In genomic region chr17:40417609-40418427, GRCh38 we compare ENCODE assay signal across 8 cellular contexts. TPM values are rescaled to one million over a fixed set of nuclear protein-coding genes. Genes with fewer than 3 reads are reported as not detected.
DNase-seq lines count a peak whose midpoint lies in the region; ATAC-seq, FAIRE-seq and TF ChIP-seq lines count a peak whose summit lies in the region.

A gene with protein sequence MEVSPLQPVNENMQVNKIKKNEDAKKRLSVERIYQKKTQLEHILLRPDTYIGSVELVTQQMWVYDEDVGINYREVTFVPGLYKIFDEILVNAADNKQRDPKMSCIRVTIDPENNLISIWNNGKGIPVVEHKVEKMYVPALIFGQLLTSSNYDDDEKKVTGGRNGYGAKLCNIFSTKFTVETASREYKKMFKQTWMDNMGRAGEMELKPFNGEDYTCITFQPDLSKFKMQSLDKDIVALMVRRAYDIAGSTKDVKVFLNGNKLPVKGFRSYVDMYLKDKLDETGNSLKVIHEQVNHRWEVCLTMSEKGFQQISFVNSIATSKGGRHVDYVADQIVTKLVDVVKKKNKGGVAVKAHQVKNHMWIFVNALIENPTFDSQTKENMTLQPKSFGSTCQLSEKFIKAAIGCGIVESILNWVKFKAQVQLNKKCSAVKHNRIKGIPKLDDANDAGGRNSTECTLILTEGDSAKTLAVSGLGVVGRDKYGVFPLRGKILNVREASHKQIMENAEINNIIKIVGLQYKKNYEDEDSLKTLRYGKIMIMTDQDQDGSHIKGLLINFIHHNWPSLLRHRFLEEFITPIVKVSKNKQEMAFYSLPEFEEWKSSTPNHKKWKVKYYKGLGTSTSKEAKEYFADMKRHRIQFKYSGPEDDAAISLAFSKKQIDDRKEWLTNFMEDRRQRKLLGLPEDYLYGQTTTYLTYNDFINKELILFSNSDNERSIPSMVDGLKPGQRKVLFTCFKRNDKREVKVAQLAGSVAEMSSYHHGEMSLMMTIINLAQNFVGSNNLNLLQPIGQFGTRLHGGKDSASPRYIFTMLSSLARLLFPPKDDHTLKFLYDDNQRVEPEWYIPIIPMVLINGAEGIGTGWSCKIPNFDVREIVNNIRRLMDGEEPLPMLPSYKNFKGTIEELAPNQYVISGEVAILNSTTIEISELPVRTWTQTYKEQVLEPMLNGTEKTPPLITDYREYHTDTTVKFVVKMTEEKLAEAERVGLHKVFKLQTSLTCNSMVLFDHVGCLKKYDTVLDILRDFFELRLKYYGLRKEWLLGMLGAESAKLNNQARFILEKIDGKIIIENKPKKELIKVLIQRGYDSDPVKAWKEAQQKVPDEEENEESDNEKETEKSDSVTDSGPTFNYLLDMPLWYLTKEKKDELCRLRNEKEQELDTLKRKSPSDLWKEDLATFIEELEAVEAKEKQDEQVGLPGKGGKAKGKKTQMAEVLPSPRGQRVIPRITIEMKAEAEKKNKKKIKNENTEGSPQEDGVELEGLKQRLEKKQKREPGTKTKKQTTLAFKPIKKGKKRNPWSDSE (N-terminal part only) (minus strand): TSS chr17:40417896. CDS start chr17:40417791, 105 bp downstream.

- TF ChIP-seq CTCF in Caco-2 (IDR thresholded peaks at IDR 0.05; ENCODE audit: insufficient read depth in 1 of 2, low read depth in 1 of 2, low read length in 1 of 2, severe bottlenecking in 1 of 2, unreplicated experiment in 1 of 2) (no peak), H1 (IDR thresholded peaks at IDR 0.05; ENCODE audit: control extremely low read depth in 1 of 3, insufficient read depth in 1 of 3, low read depth in 1 of 3, low read length in 3 of 3) (no peak)

- BruUV-seq in Caco-2 (replicated peaks; lab: Mats Ljungman, UMichigan): TSS peak; percentile 94

- H2BK5ac ChIP-seq in H1 (ENCODE audit: low read depth, low read length): peak within 1 kb of the TSS; percentile 66

- no peaks in the 10 kb centered on the region for H3K4me1 Mint-ChIP-seq in Caco-2 (ENCODE audit: low read depth, unreplicated experiment)
- H3K4me1 Mint-ChIP-seq in memory B cell: no peaks in the 10 kb centered on the region

- H2BK20ac ChIP-seq in H1 (ENCODE audit: low read length): 0 out of 2 replicates have a peak within 1 kb of the TSS, but pooled peaks have one; percentile 93

- peak within 1 kb of the TSS; percentile 31; the same call in 1 of the 2 replicates for H4K8ac ChIP-seq in H1 (ENCODE audit: extremely low read depth, insufficient read depth, low read length)

- H3K27ac ChIP-seq in H1 (ENCODE audit: low read depth, low read length): peak within 1 kb of the TSS; percentile 55; the same call in 1 of the 2 replicates

- H3K4ac ChIP-seq in H1 (replicated peaks; ENCODE audit: insufficient read length, low read depth, low read length): peak within 1 kb of the TSS; percentile 50

- H3K36me3 Mint-ChIP-seq in Caco-2 (ENCODE audit: insufficient read depth, unreplicated experiment): peaks cover 43% of the 10 kb centered on the region
- no peaks in the 10 kb centered on the region for H3K36me3 Mint-ChIP-seq in memory B cell

- TF ChIP-seq POLR2A in H1 (IDR thresholded peaks at IDR 0.05; ENCODE audit: control extremely low read depth in 1 of 2, low read depth in 2 of 2, low read length in 2 of 2): 0 out of 3 replicates have a peak, but pooled peaks of 1 of the 2 experiments have one; percentile 53

- TF ChIP-seq EP300 in H1 (IDR thresholded peaks at IDR 0.05; ENCODE audit: borderline replicate concordance in 1 of 2, low read depth in 2 of 2, low read length in 2 of 2): no peak

- no peaks in the 10 kb centered on the region for H3K27me3 ChIP-seq in Caco-2 (replicated peaks; ENCODE audit: control insufficient read depth, insufficient read depth, low read length)
- H3K27me3 ChIP-seq in H1 (replicated peaks in 1 of 4; ENCODE audit: control insufficient read depth in 3 of 4, extremely low read depth in 1 of 4, insufficient read depth in 3 of 4, low read length in 3 of 4): no peaks in the 10 kb centered on the region

- POLR2A ChIA-PET in Caco-2 (lab: Charles Lee): interaction anchor here (0.6 to 1.6 kb wide), 13 partner anchors 14 to 1272 kb away, joined by 3 to 16 read pairs (median 3); partner anchors contain the start of genes CDC6, NR1D1 and WIPF2
- POLR2A ChIA-PET in activated CD8-positive, alpha-beta memory T cell treated with anti-CD3 and anti-CD28 coated beads for 36 hours (lab: Charles Lee): interaction anchor here (0.6 to 1.2 kb wide), 7 partner anchors 9 to 199 kb away, joined by 3 to 4 read pairs (median 3); no protein-coding TSS in a partner anchor
- POLR2A ChIA-PET in H1 (lab: Charles Lee; ENCODE audit: partially characterized antibody): interaction anchor here (0.5 to 2.4 kb wide), 20 partner anchors 9 to 1084 kb away, joined by 3 to 11 read pairs (median 4); partner anchors contain the start of gene IGFBP4

- H3K4me1 ChIP-seq in Caco-2: peaks cover 16% of the 10 kb centered on the region; the same call in 1 of the 2 replicates
- H3K4me1 ChIP-seq in H1 (replicated peaks in 1 of 4; ENCODE audit: control insufficient read depth in 3 of 4, insufficient read depth in 4 of 4, low read length in 3 of 4): peaks cover 2 to 10% (median 6%) of the 10 kb centered on the region in 4 experiments

- H4K5ac ChIP-seq in H1 (ENCODE audit: insufficient read length, low read depth, low read length): peak within 1 kb of the TSS; percentile 56

- H3K27ac Mint-ChIP-seq in Caco-2 (ENCODE audit: unreplicated experiment): peak within 1 kb of the TSS; percentile 99
- peak within 1 kb of the TSS; percentile 76 for H3K27ac Mint-ChIP-seq in memory B cell

- peak within 1 kb of the TSS; percentile 99 for H3K4me3 Mint-ChIP-seq in Caco-2 (ENCODE audit: unreplicated experiment)
- H3K4me3 Mint-ChIP-seq in memory B cell: peak within 1 kb of the TSS; percentile 96

- peak; percentile 95 for FAIRE-seq in HTR-8/SVneo (lab: Jason Lieb, UNC)
- FAIRE-seq in H1 (lab: Jason Lieb, UNC): peak; percentile 87

- peaks cover 3 to 5% of the 10 kb centered on the region in 2 experiments for H4K20me1 ChIP-seq in H1 (replicated peaks in 1 of 2; ENCODE audit: control insufficient read depth in 1 of 2, insufficient read depth in 2 of 2, low read length in 2 of 2)

- ATAC-seq in GM21381 (IDR thresholded peaks at IDR 0.05; ENCODE audit: unreplicated experiment) (peak; percentile 95), memory B cell (ENCODE audit: low read depth) (peak; percentile 99)

- peaks cover 0 to 31% of the 10 kb centered on the region in 2 experiments; a peak in 2 of 4 replicates for H3K79me2 ChIP-seq in H1 (ENCODE audit: control insufficient read depth in 1 of 2, insufficient read depth in 2 of 2, low read length in 2 of 2)

- H3K14ac ChIP-seq in H1 (ENCODE audit: insufficient read length): no peak within 1 kb of the TSS

- no peak within 1 kb of the TSS for H2AK5ac ChIP-seq in H1 (ENCODE audit: low read depth, low read length)

- H3K23ac ChIP-seq in H1 (ENCODE audit: insufficient read length): no peak within 1 kb of the TSS

- CTCF ChIA-PET in Caco-2 (lab: Charles Lee) (interaction anchor here (0.6 to 2.0 kb wide), 20 partner anchors 9 to 1270 kb away, joined by 3 to 34 read pairs (median 4); partner anchors contain the start of genes EIF1, IGFBP4 and WIPF2), H1 (lab: Charles Lee; ENCODE audit: partially characterized antibody) (interaction anchor here (0.8 to 5.8 kb wide), 19 partner anchors 8 to 142 kb away, joined by 3 to 32 read pairs (median 4); no protein-coding TSS in a partner anchor)
- CTCF ChIA-PET in activated CD8-positive, alpha-beta memory T cell treated with anti-CD3 and anti-CD28 coated beads for 36 hours (lab: Charles Lee): interaction anchor here (0.9 to 2.4 kb wide), 12 partner anchors 9 to 122 kb away, joined by 3 to 22 read pairs (median 4); no protein-coding TSS in a partner anchor

- no peaks in the 10 kb centered on the region for H3K9me3 ChIP-seq in Caco-2
- H3K9me3 ChIP-seq in H1 (ENCODE audit: insufficient read depth in 2 of 2, low read depth in 1 of 2, low read length in 1 of 2): no peaks in the 10 kb centered on the region

- no peaks in the 10 kb centered on the region for H3K9me3 Mint-ChIP-seq in Caco-2 (ENCODE audit: unreplicated experiment)
- H3K9me3 Mint-ChIP-seq in memory B cell: no peaks in the 10 kb centered on the region

- peak within 1 kb of the TSS; percentile 61 to 84 (median 69) for H3K9ac ChIP-seq in H1 (replicated peaks in 1 of 4; ENCODE audit: extremely low read depth in 1 of 4, low read depth in 3 of 4, low read length in 3 of 4)

- H3K23me2 ChIP-seq in H1 (ENCODE audit: low read depth, low read length): peaks cover 5% of the 10 kb centered on the region

- WGBS in H1 (ENCODE audit: extremely low coverage in 1 of 2, insufficient coverage in 1 of 2, insufficient read length in 1 of 2, insufficient replicate concordance in 2 of 2, low coverage in 1 of 2, low lambda C conversion rate in 2 of 2, missing lambda C conversion rate in 1 of 2), 2 experiments: 2% methylated on average over 49 of the region's 49 CpGs; no CpG with 5 or more reads in 1 of the 2 experiments

- TF ChIP-seq RAD21 in H1 (IDR thresholded peaks at IDR 0.05 in 1 of 2, conservative IDR thresholded peaks at IDR 0.05 in 1 of 2; ENCODE audit: low read depth in 2 of 2, low read length in 2 of 2): no peak

- H2BK15ac ChIP-seq in H1 (ENCODE audit: low read length): 0 out of 2 replicates have a peak within 1 kb of the TSS, but pooled peaks have one; percentile 81

- H2BK120ac ChIP-seq in H1 (replicated peaks; ENCODE audit: low read depth, low read length): no peak within 1 kb of the TSS

- peak within 1 kb of the TSS; percentile 21 for H3K56ac ChIP-seq in H1 (replicated peaks; ENCODE audit: insufficient read length, low read depth, low read length)

- no peaks in the 10 kb centered on the region for H3K27me3 Mint-ChIP-seq in Caco-2 (ENCODE audit: insufficient read depth, unreplicated experiment)
- no peaks in the 10 kb centered on the region for H3K27me3 Mint-ChIP-seq in memory B cell

- no peaks in the 10 kb centered on the region for H3K36me3 ChIP-seq in Caco-2 (ENCODE audit: control insufficient read depth, insufficient read depth, low read length)
- peaks cover 4 to 36% (median 22%) of the 10 kb centered on the region in 4 experiments for H3K36me3 ChIP-seq in H1 (ENCODE audit: control insufficient read depth in 2 of 4, insufficient read depth in 4 of 4, low read length in 3 of 4)

- H4K91ac ChIP-seq in H1 (replicated peaks; ENCODE audit: insufficient read length, low read length): peak within 1 kb of the TSS; percentile 50

- DNase-seq in Caco-2: peak; percentile 99 to 100
- DNase-seq in HTR-8/SVneo (ENCODE audit: insufficient read length, low spot score): peak; percentile 100
- peak; percentile 99 for DNase-seq in NOMO-1 treated with DMSO at 0.1 percent for 48 hours (lab: John Stamatoyannopoulos, UW; ENCODE audit: unreplicated experiment)
- DNase-seq in H1 (ENCODE audit: low read depth in 1 of 2, low spot score in 2 of 2): peak; percentile 98 to 99
- DNase-seq in memory B cell (ENCODE audit: low spot score in 2 of 2): peak; percentile 99 to 100
- peak; percentile 93 for DNase-seq in stimulated activated CD8-positive, alpha-beta memory T cell treated with anti-CD3 and anti-CD28 coated beads, Interleukin-12 subunit alpha, Interleukin-12 subunit beta, amount 100 ng/mL, for 1 hour (ENCODE audit: low read depth)

- peak within 1 kb of the TSS; percentile 78 for H3K18ac ChIP-seq in H1 (ENCODE audit: extremely low read depth, low read length)

- 0 out of 2 replicates have a peak within 1 kb of the TSS, but pooled peaks have one; percentile 60 for H2BK12ac ChIP-seq in H1 (ENCODE audit: low read depth, low read length)

- peak within 1 kb of the TSS; percentile 80 to 83 for H3K4me2 ChIP-seq in H1 (ENCODE audit: insufficient read depth in 1 of 2, low read depth in 2 of 2, low read length in 2 of 2)

- H3K79me1 ChIP-seq in H1 (ENCODE audit: low read depth, low read length): no peaks in the 10 kb centered on the region

- peak within 1 kb of the TSS; percentile 54; the same call in 1 of the 2 replicates for H2AFZ ChIP-seq in H1 (ENCODE audit: low read length)

- peak within 1 kb of the TSS; percentile 89 for H3K4me3 ChIP-seq in Caco-2 (ENCODE audit: low read depth, low read length)
- H3K4me3 ChIP-seq in H1 (ENCODE audit: extremely low read depth in 1 of 4, insufficient read depth in 2 of 4, low read depth in 3 of 4, low read length in 4 of 4): peak within 1 kb of the TSS; percentile 81 to 97 (median 95)

- intact Hi-C loops in Caco-2 (cut with micrococcal nuclease; ENCODE audit: unreplicated experiment): loop anchor here (2.0 kb wide), 1 partner anchor 55 kb away; no protein-coding TSS in a partner anchor

RNA-seq across cellular contexts. Expression of the gene that starts here (rescaled TPM):
- total RNA-seq in Caco-2 (2022): 226 and 237 TPM in 2 replicates
- 100 to 1,000 TPM; 159 to 160 TPM for total RNA-seq in activated CD8-positive, alpha-beta memory T cell treated with anti-CD3 and anti-CD28 coated beads for 36 hours
- 276 and 291 TPM in 2 replicates for total RNA-seq in H1 (2021; fragmentation: NEBNext Ultra II Directional; extraction: Animal tissue kit (Norgen Biotek cat#: 25700))
- polyA plus RNA-seq in H1 (2011; rRNA removed): 40.6 and 83.1 TPM in 2 replicates
- 99.6 TPM for polyA plus RNA-seq in H1 (2011; cell fraction: cytosol; rRNA removed)
- polyA plus RNA-seq in H1 (2011; cell fraction: nucleus; rRNA removed): 30.5 TPM
- 83.9 to 176 TPM (median 103 TPM) in 4 replicates for polyA plus RNA-seq in H1 (2012, experiment 1 of 2)
- 14.8 TPM for polyA plus RNA-seq in H1 (2012, experiment 2 of 2)
- 148 TPM for polyA plus RNA-seq in H1 (2013, experiment 1 of 2)
- polyA plus RNA-seq in H1 (2013, experiment 2 of 2): 143 TPM
- 77.8 and 118 TPM in 2 replicates for polyA minus RNA-seq in H1 (2011; rRNA and poly(A)+ RNA removed)
- 70.7 TPM for polyA minus RNA-seq in H1 (2011; cell fraction: cytosol; rRNA and poly(A)+ RNA removed)
- 82.3 TPM for polyA minus RNA-seq in H1 (2011; cell fraction: nucleus; rRNA and poly(A)+ RNA removed)

Comparison
In these comparisons a context has a peak if more than half of its experiments do, and no peak if none do; other contexts are left out.
1. Peak in every context shown above with its lines: DNase-seq, ATAC-seq, H3K4me3 ChIP-seq and H3K27ac ChIP-seq.